ENCODE assay signal across 8 cellular contexts in genomic region chr6:34182751-34183531, GRCh38. TPM values are rescaled to one million over a fixed set of nuclear protein-coding genes. Genes with fewer than 3 reads are reported as not detected.
DNase-seq lines count a peak whose midpoint lies in the region; ATAC-seq and TF ChIP-seq lines count a peak whose summit lies in the region.
"Had no signal": no experiment of that assay in that cellular context is flagged by ENCODE, and none has a peak within 500 bp of the region (broad histone marks: within the 10 kb centered on the region; RNA-seq: fewer than 3 reads in every experiment).

No MANE protein-coding gene starts in this region.

- ATAC-seq in right lobe of liver (peak; percentile 43 to 64 (median 54)), SK-N-SH treated with all-trans-retinoic acid at 6 μM for 48 hours (no peak), HG02623 (IDR thresholded peaks at IDR 0.05; ENCODE audit: unreplicated experiment) (no peak)

- no peaks in the 10 kb centered on the region for H4K20me1 ChIP-seq in Karpas-422 (ENCODE audit: insufficient read depth, low read depth, low read length)

- DNase-seq in Karpas-422 = no peak
- DNase-seq in activated CD4-positive, alpha-beta T cell treated with anti-CD3 and anti-CD28 coated beads, Interleukin-2, amount 50 U/mL, for 48 hours = peak; percentile 67 to 72
- DNase-seq in right lobe of liver = no peak
- peak; percentile 73 for DNase-seq in stimulated activated naive CD4-positive, alpha-beta T cell treated with Interleukin-2 at 50 U/mL for 16 hours (lab: John Stamatoyannopoulos, UW)
- DNase-seq in sigmoid colon = no peak

- no peaks in the 10 kb centered on the region for H3K79me2 ChIP-seq in Karpas-422 (ENCODE audit: low read length)

- no peak overlapping the region for H3K27ac ChIP-seq in Karpas-422 (ENCODE audit: low read length)
- H3K27ac ChIP-seq in right lobe of liver = no peak overlapping the region
- no peak overlapping the region for H3K27ac ChIP-seq in sigmoid colon

- peak overlapping the region; percentile 24; the same call in 1 of the 2 replicates for H2AFZ ChIP-seq in Karpas-422 (ENCODE audit: low read length)

- H3K36me3 ChIP-seq in Karpas-422 (ENCODE audit: insufficient read depth, low read length) (0 out of 2 replicates have a peak, but pooled peaks cover 2% of the 10 kb centered on the region), right lobe of liver (no peaks in the 10 kb centered on the region), sigmoid colon (no peaks in the 10 kb centered on the region)

- 53% methylated on average over 8 of the region's 8 CpGs for WGBS in right lobe of liver (ENCODE audit: insufficient coverage, low coverage, low lambda C conversion rate, missing lambda C conversion rate)
- WGBS in sigmoid colon, 2 donors = 51 to 85% methylated on average over 8 of the region's 8 CpGs

- H3K4me1 ChIP-seq in Karpas-422 (ENCODE audit: low read length) = peaks cover 7% of the 10 kb centered on the region
- no peaks in the 10 kb centered on the region for H3K4me1 ChIP-seq in right lobe of liver
- H3K4me1 ChIP-seq in sigmoid colon = no peaks in the 10 kb centered on the region

- peak overlapping the region; percentile 15 for H3K4me2 ChIP-seq in Karpas-422 (ENCODE audit: low read depth, low read length, poor library complexity, severe bottlenecking)

- H3K9ac ChIP-seq in Karpas-422 (ENCODE audit: low read length) = no peak overlapping the region

- H3K9me2 ChIP-seq in Karpas-422 (replicated peaks; ENCODE audit: insufficient read depth, low read length) = no peaks in the 10 kb centered on the region

- intact Hi-C loops in right lobe of liver (cut with DNase I) = no loop called here
- intact Hi-C loops in sigmoid colon (cut with DNase I) = no loop called here

- H3K9me3 ChIP-seq in Karpas-422 (ENCODE audit: low read length) (peaks cover 4% of the 10 kb centered on the region; the same call in 1 of the 2 replicates), right lobe of liver (no peaks in the 10 kb centered on the region), sigmoid colon (no peaks in the 10 kb centered on the region)

- TF ChIP-seq POLR2A in right lobe of liver (IDR thresholded peaks at IDR 0.05) (no peak), sigmoid colon (IDR thresholded peaks at IDR 0.05) (no peak)

- no peak overlapping the region for H3K4me3 ChIP-seq in Karpas-422 (ENCODE audit: low read length)
- no peak overlapping the region for H3K4me3 ChIP-seq in right lobe of liver
- no peak overlapping the region for H3K4me3 ChIP-seq in sigmoid colon
- H3K4me3 ChIP-seq: lung had no signal

- H3K27me3 ChIP-seq in Karpas-422 (ENCODE audit: low read length) = no peaks in the 10 kb centered on the region
- H3K27me3 ChIP-seq in right lobe of liver = no peaks in the 10 kb centered on the region
- H3K27me3 ChIP-seq in sigmoid colon = no peaks in the 10 kb centered on the region

- TF ChIP-seq EP300 in sigmoid colon (IDR thresholded peaks at IDR 0.05) = no peak

- no peak for TF ChIP-seq CTCF in right lobe of liver (IDR thresholded peaks at IDR 0.05)
- no peak for TF ChIP-seq CTCF in sigmoid colon (IDR thresholded peaks at IDR 0.05)

TF ChIP-seq in SK-N-SH treated with all-trans-retinoic acid at 6 μM for 48 hours, 23 proteins besides CTCF, POLR2A, EP300 and RAD21:
- TF ChIP-seq OSR1 (CRISPR knock-in tag; IDR thresholded peaks at IDR 0.05) (no peak), ZNF8 (CRISPR knock-in tag; IDR thresholded peaks at IDR 0.05) (no peak)

RNA-seq across cellular contexts. Expression of gene GRM4, which starts 37.1 kb away (rescaled TPM):
- total RNA-seq in Karpas-422 (2014; rRNA removed; shearing (Covaris generic); ENCODE audit: low replicate concordance) = not detected in 2 replicates
- total RNA-seq in right lobe of liver (not detected), sigmoid colon (under 1 TPM in 1 of 4 donors, not detected in 3; 0.14 TPM)
- under 1 TPM in 1 of 3 donors, not detected in 2; 0.07 TPM for polyA plus RNA-seq in sigmoid colon

RNA-seq across cellular contexts. Expression of gene HMGA1, which starts 53.7 kb away (rescaled TPM):
- total RNA-seq in Karpas-422 (2014; rRNA removed; shearing (Covaris generic); ENCODE audit: low replicate concordance) = 337 and 353 TPM in 2 replicates
- total RNA-seq in right lobe of liver (10 to 100 TPM in 5 of 6 experiments, 1 to 10 TPM in 1; 7.9 to 23.6 (median 14.8) TPM), sigmoid colon (10 to 100 TPM in 2 of 4 donors, 1 to 10 TPM in 2; 6.9 to 12.1 (median 9.4) TPM)
- 100 to 1,000 TPM in 2 of 3 donors, 10 to 100 TPM in 1; 89.7 to 311 (median 111) TPM for polyA plus RNA-seq in sigmoid colon

Comparison
In these comparisons a context has a peak if more than half of its experiments do, and no peak if none do; other contexts are left out.
1. DNase-seq: peak in activated CD4-positive, alpha-beta T cell treated with anti-CD3 and anti-CD28 coated beads, Interleukin-2, amount 50 U/mL, for 48 hours (2 of 2) and stimulated activated naive CD4-positive, alpha-beta T cell treated with Interleukin-2 at 50 U/mL for 16 hours (single experiment); none in Karpas-422 (single experiment), right lobe of liver (0 of 3) and sigmoid colon (single experiment).
2. ATAC-seq: peak in right lobe of liver (4 of 4); none in SK-N-SH treated with all-trans-retinoic acid at 6 μM for 48 hours (single experiment) and HG02623 (single experiment).
3. RNA of gene HMGA1, which starts 53.7 kb away (total RNA-seq): 337 to 353 TPM in Karpas-422; 7.9 to 23.6 TPM in right lobe of liver and 6.9 to 12.1 TPM in sigmoid colon; every median in the first group is over 10 times any median in the second.